ENCODE assay signal across 10 cellular contexts in the genomic region with DNA sequence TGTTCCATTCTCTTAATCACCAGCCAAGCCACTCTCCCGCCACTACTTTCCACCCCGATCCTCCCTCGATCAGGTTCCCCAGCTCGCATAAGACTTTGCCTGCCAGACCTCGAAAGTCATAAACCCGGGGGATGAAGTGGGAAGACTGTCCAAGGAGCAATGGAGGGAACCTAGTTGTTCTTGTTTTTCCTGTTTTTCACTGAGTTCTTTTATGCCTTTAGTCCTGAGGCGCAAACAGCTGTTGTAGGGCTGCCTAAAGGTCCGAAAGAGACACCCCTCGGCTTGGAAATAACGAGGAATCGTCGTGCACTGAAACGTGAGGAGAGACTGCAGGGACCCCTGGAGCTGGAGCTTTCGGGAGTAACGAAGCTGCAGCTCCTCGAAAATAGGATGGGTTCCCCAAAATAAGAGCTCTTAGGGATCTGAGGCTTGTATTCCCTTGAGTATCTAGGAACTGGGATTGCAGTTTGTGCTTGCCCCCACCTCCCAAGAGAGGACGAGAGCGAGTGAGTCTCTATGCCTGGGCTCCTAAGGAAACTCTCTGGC. TPM values are rescaled to one million over a fixed set of nuclear protein-coding genes. Genes with fewer than 3 reads are reported as not detected.
DNase-seq lines count a peak whose midpoint lies in the region; ATAC-seq and TF ChIP-seq lines count a peak whose summit lies in the region.
"Had no signal": no experiment of that assay in that cellular context is flagged by ENCODE, and none has a peak within 500 bp of the region (broad histone marks: within the 10 kb centered on the region; RNA-seq: fewer than 3 reads in every experiment).

No MANE protein-coding gene starts in this region.

- H3K9me3 ChIP-seq in NT2/D1 (ENCODE audit: insufficient read depth, low read length) (peaks cover 58% of the 10 kb centered on the region; the same call in 1 of the 2 replicates), esophagus muscularis mucosa (no peaks in the 10 kb centered on the region), gastrocnemius medialis (no peaks in the 10 kb centered on the region), heart left ventricle (no peaks in the 10 kb centered on the region)

- TF ChIP-seq CTCF in esophagus muscularis mucosa (IDR thresholded peaks at IDR 0.05) (no peak), gastrocnemius medialis (IDR thresholded peaks at IDR 0.05 in 4 of 5, conservative IDR thresholded peaks at IDR 0.05 in 1 of 5) (peak in 1 of 5 experiments; percentile 9), heart left ventricle (IDR thresholded peaks at IDR 0.05) (no peak)

- intact Hi-C loops in esophagus muscularis mucosa (cut with DNase I) (loop anchor here (2.0 kb wide), 1 partner anchor 407 kb away; no protein-coding TSS in a partner anchor), gastrocnemius medialis (cut with DNase I; ENCODE audit: low total_unique reads) (loop anchor here (5.0 kb wide), 2 partner anchors 731 to 846 kb away; no protein-coding TSS in a partner anchor), heart left ventricle (cut with DNase I) (loop anchor here in 5 of 10 donors (2.0 to 10.0 kb wide), 4 partner anchors 407 to 896 kb away; no protein-coding TSS in a partner anchor)

- H3K4me1 ChIP-seq in NT2/D1 (ENCODE audit: insufficient read depth, insufficient read length) (peaks cover 8% of the 10 kb centered on the region), esophagus muscularis mucosa (peaks cover 16 to 53% (median 47%) of the 10 kb centered on the region in 4 donors), gastrocnemius medialis (peaks cover 16 to 19% of the 10 kb centered on the region in 2 donors), heart left ventricle (peaks cover 0 to 44% (median 18%) of the 10 kb centered on the region in 12 donors)

- DNase-seq in NCI-H526 treated with DMSO at 0.1 percent for 48 hours (lab: John Stamatoyannopoulos, UW) (peak; percentile 61), NCI-H526 (lab: John Stamatoyannopoulos, UW) (no peak), NT2/D1 (ENCODE audit: low read depth, low spot score) (no peak), esophagus muscularis mucosa (ENCODE audit: extremely low spot score) (no peak), gastrocnemius medialis (no peak), SKM-1 (lab: John Stamatoyannopoulos, UW; ENCODE audit: unreplicated experiment) (no peak), heart left ventricle (no peak), 8988T (no peak)

- H3K27me3 ChIP-seq in NT2/D1 (ENCODE audit: insufficient read depth, insufficient read length) = peaks cover 82% of the 10 kb centered on the region
- H3K27me3 ChIP-seq in esophagus muscularis mucosa = peaks cover 3 to 100% (median 98%) of the 10 kb centered on the region in 4 donors
- peaks cover 100% of the 10 kb centered on the region in 3 donors for H3K27me3 ChIP-seq in gastrocnemius medialis
- H3K27me3 ChIP-seq in heart left ventricle = peaks cover 94 to 100% (median 100%) of the 10 kb centered on the region in 9 donors

- under 1% methylated on average over 17 of the region's 18 CpGs for WGBS in esophagus muscularis mucosa
- WGBS in heart left ventricle, 4 donors = 2 to 4% (median 3%) methylated on average over 16 to 18 of the region's 18 CpGs

- TF ChIP-seq EP300 in esophagus muscularis mucosa (IDR thresholded peaks at IDR 0.05) = no peak

- ATAC-seq in gastrocnemius medialis = no peak
- ATAC-seq in heart left ventricle = no peak

- in situ Hi-C loops in gastrocnemius medialis (cut with MboI; ENCODE audit: low sequenced_read_pairs in 4 of 4) = loop anchor here in 3 of 4 donors (5.0 to 25.0 kb wide), 4 partner anchors 411 to 736 kb away; no protein-coding TSS in a partner anchor

- H3K4me3 ChIP-seq in NT2/D1 (ENCODE audit: insufficient read length, low read depth) = peak overlapping the region; percentile 41
- peak overlapping the region; percentile 36 to 57 (median 46) for H3K4me3 ChIP-seq in esophagus muscularis mucosa
- peak overlapping the region in 3 of 4 donors; percentile 44 to 62 (median 46) for H3K4me3 ChIP-seq in gastrocnemius medialis
- peak overlapping the region in 5 of 12 donors; percentile 27 to 52 (median 40) for H3K4me3 ChIP-seq in heart left ventricle

- TF ChIP-seq POLR2A in esophagus muscularis mucosa (IDR thresholded peaks at IDR 0.05; ENCODE audit: low read depth) = no peak
- TF ChIP-seq POLR2A in gastrocnemius medialis (IDR thresholded peaks at IDR 0.05) = no peak
- no peak for TF ChIP-seq POLR2A in heart left ventricle (IDR thresholded peaks at IDR 0.05)

- no peak overlapping the region for H3K27ac ChIP-seq in esophagus muscularis mucosa (replicated peaks in 1 of 4)
- H3K27ac ChIP-seq in gastrocnemius medialis = no peak overlapping the region
- H3K27ac ChIP-seq in heart left ventricle = peak overlapping the region in 1 of 12 donors; percentile 86
- H3K27ac ChIP-seq: stomach had no signal

- H3K9ac ChIP-seq in NT2/D1 (ENCODE audit: insufficient read length, low read depth) = peak overlapping the region; percentile 54

- peaks cover 10% of the 10 kb centered on the region for H3K36me3 ChIP-seq in NT2/D1 (ENCODE audit: insufficient read depth, insufficient read length, low read length)
- H3K36me3 ChIP-seq in esophagus muscularis mucosa = no peaks in the 10 kb centered on the region
- H3K36me3 ChIP-seq in gastrocnemius medialis = no peaks in the 10 kb centered on the region
- H3K36me3 ChIP-seq in heart left ventricle = no peaks in the 10 kb centered on the region
- H3K36me3 ChIP-seq: stomach had no signal

RNA-seq across cellular contexts. Expression of a gene that starts 1.7 kb away (rescaled TPM):
- total RNA-seq in esophagus muscularis mucosa (not detected), gastrocnemius medialis (not detected), heart left ventricle (not detected)
- not detected for polyA plus RNA-seq in heart left ventricle
- total RNA-seq: esophagus mucosa, stomach had no signal
- polyA plus RNA-seq: stomach had no signal

RNA-seq across cellular contexts. Expression of a gene that starts 5.4 kb away (rescaled TPM):
- total RNA-seq in esophagus muscularis mucosa (not detected), gastrocnemius medialis (not detected), heart left ventricle (not detected)
- polyA plus RNA-seq in heart left ventricle = not detected
- total RNA-seq: esophagus mucosa, stomach had no signal
- polyA plus RNA-seq: stomach had no signal

RNA-seq across cellular contexts. Expression of a gene that starts 9.2 kb away (rescaled TPM):
- total RNA-seq in esophagus muscularis mucosa (not detected), gastrocnemius medialis (under 1 TPM in 1 of 4 donors, not detected in 3; 0.24 TPM), heart left ventricle (not detected)
- polyA plus RNA-seq in heart left ventricle = not detected
- total RNA-seq: esophagus mucosa, stomach had no signal
- polyA plus RNA-seq: stomach had no signal

RNA-seq across cellular contexts. Expression of a gene that starts 14.1 kb away (rescaled TPM):
- total RNA-seq in esophagus muscularis mucosa = under 1 TPM in 1 of 4 donors, not detected in 3; 0.11 TPM
- total RNA-seq in gastrocnemius medialis = not detected
- total RNA-seq in heart left ventricle = under 1 TPM in 1 of 9 donors, not detected in 8; 0.06 TPM
- not detected for polyA plus RNA-seq in heart left ventricle
- total RNA-seq: esophagus mucosa, stomach had no signal
- polyA plus RNA-seq: stomach had no signal

RNA-seq across cellular contexts. Expression of a gene that starts 18.7 kb away (rescaled TPM):
- under 1 TPM in 2 of 4 donors, not detected in 2; 0.42 to 0.50 TPM for total RNA-seq in esophagus muscularis mucosa
- under 1 TPM in 1 of 4 donors, not detected in 3; 0.15 TPM for total RNA-seq in gastrocnemius medialis
- total RNA-seq in heart left ventricle = under 1 TPM in 1 of 9 donors, not detected in 8; 0.43 TPM
- under 1 TPM in 1 of 2 donors, not detected in 1; 0.03 TPM for polyA plus RNA-seq in heart left ventricle
- polyA plus RNA-seq: stomach had no signal
